ENCODE assay signal across 9 cellular contexts in genomic region chr9:82961504-82962125, GRCh38.
DNase-seq lines count a peak whose midpoint lies in the region; ATAC-seq and TF ChIP-seq lines count a peak whose summit lies in the region.
"Had no signal": no experiment of that assay in that cellular context is flagged by ENCODE, and none has a peak within 500 bp of the region (broad histone marks: within the 10 kb centered on the region; RNA-seq: fewer than 3 reads in every experiment).

No MANE protein-coding gene starts in this region.

- H3K27me3 Mint-ChIP-seq in T-cell, result no peaks in the 10 kb centered on the region

- no peaks in the 10 kb centered on the region for H3K9me3 ChIP-seq in liver (ENCODE audit: control insufficient read depth in 4 of 4, low read length in 3 of 4)

- H3K4me1 Mint-ChIP-seq in T-cell, result no peaks in the 10 kb centered on the region
- H3K4me1 Mint-ChIP-seq: IgD-negative memory B cell had no signal

- DNase-seq in Ammon's horn (ENCODE audit: low spot score) (peak; percentile 96), NCI-H1694 (lab: John Stamatoyannopoulos, UW) (peak; percentile 73), T-cell (peak in 19 of 34 experiments; percentile 0 to 21 (median 6)), choroid plexus epithelial cell (ENCODE audit: low read depth) (peak; percentile 87)
- peak; percentile 15 for DNase-seq in stimulated activated CD8-positive, alpha-beta memory T cell treated with anti-CD3 and anti-CD28 coated beads, Interleukin-12 subunit alpha, Interleukin-12 subunit beta, amount 100 ng/mL, for 24 hours (ENCODE audit: extremely low read depth)

- POLR2A ChIA-PET in T-cell (lab: Charles Lee), result no interaction called here

- 16% methylated on average over 7 of the region's 7 CpGs for WGBS in liver

- H3K9ac ChIP-seq in liver (ENCODE audit: low read depth in 1 of 2, low read length in 2 of 2), result no peak overlapping the region

- TF ChIP-seq RAD21 in liver (IDR thresholded peaks at IDR 0.05), result peak; percentile 93 to 96

- no peaks in the 10 kb centered on the region for H3K27me3 ChIP-seq in liver (ENCODE audit: control insufficient read depth in 4 of 4, insufficient read depth in 4 of 4, low read length in 3 of 4)

- no peaks in the 10 kb centered on the region for H3K36me3 Mint-ChIP-seq in T-cell
- H3K36me3 Mint-ChIP-seq: IgD-negative memory B cell had no signal

- H3K4me3 ChIP-seq in choroid plexus epithelial cell (ENCODE audit: low read depth, low read length) (no peak overlapping the region), liver (ENCODE audit: low read depth in 1 of 3, low read length in 3 of 3) (no peak overlapping the region)

- no peaks in the 10 kb centered on the region for H3K4me1 ChIP-seq in liver (ENCODE audit: control insufficient read depth in 4 of 4, insufficient read depth in 4 of 4, low read length in 3 of 4)

- TF ChIP-seq CTCF in choroid plexus epithelial cell (conservative IDR thresholded peaks at IDR 0.05; ENCODE audit: low read depth, low read length) (peak; percentile 96), liver (IDR thresholded peaks at IDR 0.05; ENCODE audit: low read depth, low read length, missing input control) (peak; percentile 81)

- no peak overlapping the region for H3K27ac Mint-ChIP-seq in T-cell
- H3K27ac Mint-ChIP-seq: IgD-negative memory B cell had no signal

- CTCF ChIA-PET in T-cell (lab: Charles Lee), result no interaction called here

- no peak overlapping the region for H3K4me3 Mint-ChIP-seq in T-cell
- H3K4me3 Mint-ChIP-seq: IgD-negative memory B cell had no signal

- ATAC-seq in GM18867 (IDR thresholded peaks at IDR 0.05; ENCODE audit: unreplicated experiment) (peak; percentile 98), HG02981 (IDR thresholded peaks at IDR 0.05; ENCODE audit: unreplicated experiment) (peak; percentile 93), T-cell (replicated peaks in 1 of 4) (no peak)

- no peaks in the 10 kb centered on the region for H3K36me3 ChIP-seq in liver (ENCODE audit: control insufficient read depth in 4 of 4, insufficient read depth in 3 of 4, low read depth in 1 of 4, low read length in 3 of 4)

- H3K27ac ChIP-seq in liver (ENCODE audit: low read depth in 1 of 2, low read length in 2 of 2), result no peak overlapping the region

- H3K9me3 Mint-ChIP-seq in T-cell, result no peaks in the 10 kb centered on the region
- H3K9me3 Mint-ChIP-seq: IgD-negative memory B cell had no signal

TF ChIP-seq in liver, 16 proteins besides CTCF, POLR2A, EP300 and RAD21:
- TF ChIP-seq TAF1 (conservative IDR thresholded peaks at IDR 0.05) (no peak), JUND (IDR thresholded peaks at IDR 0.05) (no peak), FOXA2 (IDR thresholded peaks at IDR 0.05) (no peak), NR2F2 (IDR thresholded peaks at IDR 0.05) (no peak), ZBTB33 (IDR thresholded peaks at IDR 0.05) (no peak), MAX (IDR thresholded peaks at IDR 0.05) (no peak), HNF4G (IDR thresholded peaks at IDR 0.05) (no peak)
- TF ChIP-seq, protein P1, sequence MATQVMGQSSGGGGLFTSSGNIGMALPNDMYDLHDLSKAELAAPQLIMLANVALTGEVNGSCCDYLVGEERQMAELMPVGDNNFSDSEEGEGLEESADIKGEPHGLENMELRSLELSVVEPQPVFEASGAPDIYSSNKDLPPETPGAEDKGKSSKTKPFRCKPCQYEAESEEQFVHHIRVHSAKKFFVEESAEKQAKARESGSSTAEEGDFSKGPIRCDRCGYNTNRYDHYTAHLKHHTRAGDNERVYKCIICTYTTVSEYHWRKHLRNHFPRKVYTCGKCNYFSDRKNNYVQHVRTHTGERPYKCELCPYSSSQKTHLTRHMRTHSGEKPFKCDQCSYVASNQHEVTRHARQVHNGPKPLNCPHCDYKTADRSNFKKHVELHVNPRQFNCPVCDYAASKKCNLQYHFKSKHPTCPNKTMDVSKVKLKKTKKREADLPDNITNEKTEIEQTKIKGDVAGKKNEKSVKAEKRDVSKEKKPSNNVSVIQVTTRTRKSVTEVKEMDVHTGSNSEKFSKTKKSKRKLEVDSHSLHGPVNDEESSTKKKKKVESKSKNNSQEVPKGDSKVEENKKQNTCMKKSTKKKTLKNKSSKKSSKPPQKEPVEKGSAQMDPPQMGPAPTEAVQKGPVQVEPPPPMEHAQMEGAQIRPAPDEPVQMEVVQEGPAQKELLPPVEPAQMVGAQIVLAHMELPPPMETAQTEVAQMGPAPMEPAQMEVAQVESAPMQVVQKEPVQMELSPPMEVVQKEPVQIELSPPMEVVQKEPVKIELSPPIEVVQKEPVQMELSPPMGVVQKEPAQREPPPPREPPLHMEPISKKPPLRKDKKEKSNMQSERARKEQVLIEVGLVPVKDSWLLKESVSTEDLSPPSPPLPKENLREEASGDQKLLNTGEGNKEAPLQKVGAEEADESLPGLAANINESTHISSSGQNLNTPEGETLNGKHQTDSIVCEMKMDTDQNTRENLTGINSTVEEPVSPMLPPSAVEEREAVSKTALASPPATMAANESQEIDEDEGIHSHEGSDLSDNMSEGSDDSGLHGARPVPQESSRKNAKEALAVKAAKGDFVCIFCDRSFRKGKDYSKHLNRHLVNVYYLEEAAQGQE (IDR thresholded peaks at IDR 0.05), result no peak
- TF ChIP-seq, protein P2, sequence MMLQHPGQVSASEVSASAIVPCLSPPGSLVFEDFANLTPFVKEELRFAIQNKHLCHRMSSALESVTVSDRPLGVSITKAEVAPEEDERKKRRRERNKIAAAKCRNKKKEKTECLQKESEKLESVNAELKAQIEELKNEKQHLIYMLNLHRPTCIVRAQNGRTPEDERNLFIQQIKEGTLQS (IDR thresholded peaks at IDR 0.05), result no peak
TF ChIP-seq in liver: peak in this region for 0.

Comparison
In these comparisons a context has a peak if more than half of its experiments do, and no peak if none do; other contexts are left out.
1. DNase-seq: peak in every context shown above with its lines; median percentile 96 in Ammon's horn; 87 in choroid plexus epithelial cell; 73 in NCI-H1694; 15 in stimulated activated CD8-positive, alpha-beta memory T cell treated with anti-CD3 and anti-CD28 coated beads, Interleukin-12 subunit alpha, Interleukin-12 subunit beta, amount 100 ng/mL, for 24 hours; 6 in T-cell.
2. ATAC-seq: peak in GM18867 (single experiment) and HG02981 (single experiment); none in T-cell (0 of 4).